5 cellular contexts compared by ENCODE assay signal in genomic region chr19:39688637-39689036, GRCh38. TPM values are rescaled to one million over a fixed set of nuclear protein-coding genes. Genes with fewer than 3 reads are reported as not detected.
"Had no signal": no experiment of that assay in that cellular context is flagged by ENCODE, and none has a peak within 500 bp of the region (broad histone marks: within the 10 kb centered on the region; RNA-seq: fewer than 3 reads in every experiment).

No MANE protein-coding gene starts in this region.

RNA-seq across cellular contexts. Expression of gene LGALS14, which starts 15.6 kb away (rescaled TPM):
- total RNA-seq: GM23338, H9, HT-29 had no signal
- polyA plus RNA-seq: GM23338, IgD-negative memory B cell had no signal

RNA-seq across cellular contexts. Expression of gene LGALS16, which starts 32.9 kb away (rescaled TPM):
- total RNA-seq: GM23338, H1, H9, HT-29 had no signal
- polyA plus RNA-seq: GM23338, H1, IgD-negative memory B cell had no signal

RNA-seq across cellular contexts. Expression of gene CLC, which starts 49.2 kb away (rescaled TPM):
- total RNA-seq: GM23338, HT-29 had no signal
- polyA plus RNA-seq: GM23338, IgD-negative memory B cell had no signal
